In the genomic region with DNA sequence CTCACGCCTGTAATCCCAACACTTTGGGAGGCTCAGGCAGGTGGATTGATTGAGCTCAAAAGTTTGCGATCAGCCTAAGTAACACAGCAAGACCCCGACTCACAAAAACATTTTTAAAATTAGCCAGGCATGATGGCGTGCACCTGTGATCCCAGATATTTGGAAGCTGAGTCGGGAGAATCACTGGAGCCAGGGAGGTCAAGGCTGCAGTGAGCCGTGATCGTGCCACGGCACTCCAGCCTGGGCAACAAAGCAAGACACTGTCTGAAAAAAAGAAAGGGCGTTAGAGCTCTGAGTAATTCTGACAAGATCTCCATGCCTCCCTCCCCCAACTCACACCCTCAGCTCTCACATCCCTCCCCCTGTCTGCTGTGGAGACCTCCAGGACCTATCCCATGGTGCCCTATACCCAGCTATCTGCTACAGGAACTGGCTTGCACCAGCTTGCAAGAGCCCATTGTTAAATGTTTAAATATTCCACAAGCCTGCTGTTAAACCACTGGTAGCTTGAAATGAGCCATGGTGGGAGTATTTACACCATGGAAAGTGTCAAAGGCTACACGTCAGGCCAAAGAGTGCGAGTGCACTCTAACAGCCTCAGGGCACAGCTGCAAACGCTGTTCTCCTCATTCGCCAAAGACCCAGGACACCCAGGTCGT, we compare ENCODE assay signal across 23 cellular contexts. TPM values are rescaled to one million over a fixed set of nuclear protein-coding genes. Genes with fewer than 3 reads are reported as not detected.
A peak's percentile ranks its signal among the peaks of the same experiment; 100 is the strongest.
DNase-seq lines count a peak whose midpoint lies in the region; ATAC-seq and TF ChIP-seq lines count a peak whose summit lies in the region.
"Had no signal": no experiment of that assay in that cellular context is flagged by ENCODE, and none has a peak within 500 bp of the region (broad histone marks: within the 10 kb centered on the region; RNA-seq: fewer than 3 reads in every experiment).

No MANE protein-coding gene starts in this region.

- TF ChIP-seq CTCF in neutrophil (IDR thresholded peaks at IDR 0.05) (no peak), transverse colon (IDR thresholded peaks at IDR 0.05) (no peak)

- TF ChIP-seq EP300 in transverse colon (IDR thresholded peaks at IDR 0.05; ENCODE audit: low read depth): no peak

- H3K36me3 ChIP-seq in neutrophil (no peaks in the 10 kb centered on the region), transverse colon (no peaks in the 10 kb centered on the region)
- H3K36me3 ChIP-seq: brain microvascular endothelial cell, left lung, uterus, WERI-Rb-1 had no signal

- H3K27me3 ChIP-seq in neutrophil (no peaks in the 10 kb centered on the region), transverse colon (no peaks in the 10 kb centered on the region)
- H3K27me3 ChIP-seq: brain microvascular endothelial cell, left lung, testis, uterus had no signal

- no peak for TF ChIP-seq POLR2A in transverse colon (IDR thresholded peaks at IDR 0.05)

- peaks cover 36% of the 10 kb centered on the region for H3K4me1 Mint-ChIP-seq in activated CD4-positive, alpha-beta T cell treated with anti-CD3 and anti-CD28 coated beads, Interleukin-2, amount 10 ng/mL, durations not matched to agents 7 days and 5 days
- peaks cover 43 to 72% of the 10 kb centered on the region in 2 donors for H3K4me1 Mint-ChIP-seq in effector memory CD8-positive, alpha-beta T cell (ENCODE audit: low read depth in 2 of 2)

- 79 to 96% methylated on average over 9 to 14 of the region's 14 CpGs for WGBS in transverse colon (ENCODE audit: low coverage in 1 of 2), 2 donors

- H3K27ac ChIP-seq in neutrophil (peak overlapping the region; percentile 78), transverse colon (no peak overlapping the region)
- H3K27ac ChIP-seq: brain microvascular endothelial cell, testis, uterus, WERI-Rb-1 had no signal

- DNase-seq in activated CD4-positive, alpha-beta T cell treated with anti-CD3 and anti-CD28 coated beads, Interleukin-2, amount 10 ng/mL, durations not matched to agents 7 days and 5 days: no peak
- no peak for DNase-seq in activated CD4-positive, alpha-beta T cell treated with anti-CD3 and anti-CD28 coated beads for 48 hours
- DNase-seq in ELF-1 (ENCODE audit: low read depth, low spot score) (peak; percentile 56), transverse colon (no peak)
- DNase-seq in effector memory CD8-positive, alpha-beta T cell: no peak
- DNase-seq: 8988T; activated CD4-positive, alpha-beta T cell treated with anti-CD3 and anti-CD28 coated beads, Interleukin-2, amount 50 U/mL, for 1 hour; amygdala; brain microvascular endothelial cell; C1 segment of cervical spinal cord; H9; NCI-H1105; NCI-H187 treated with DMSO at 0.1 percent for 48 hours; NCI-H510A treated with DMSO at 0.1 percent for 48 hours; T1000; testis; uterus; WERI-Rb-1 had no signal

- CTCF ChIA-PET in activated CD4-positive, alpha-beta T cell treated with anti-CD3 and anti-CD28 coated beads, Interleukin-2, amount 10 ng/mL, durations not matched to agents 7 days and 5 days (lab: Charles Lee): interaction anchor here (2.3 kb wide), 1 partner anchor 20 kb away, joined by 12 read pairs; no protein-coding TSS in a partner anchor

- H3K9me3 Mint-ChIP-seq in activated CD4-positive, alpha-beta T cell treated with anti-CD3 and anti-CD28 coated beads, Interleukin-2, amount 10 ng/mL, durations not matched to agents 7 days and 5 days: peaks cover 2% of the 10 kb centered on the region
- H3K9me3 Mint-ChIP-seq in effector memory CD8-positive, alpha-beta T cell: peaks cover 0 to 4% of the 10 kb centered on the region in 2 donors

- no peak overlapping the region for H3K4me3 Mint-ChIP-seq in activated CD4-positive, alpha-beta T cell treated with anti-CD3 and anti-CD28 coated beads, Interleukin-2, amount 10 ng/mL, durations not matched to agents 7 days and 5 days
- H3K4me3 Mint-ChIP-seq in effector memory CD8-positive, alpha-beta T cell: peak overlapping the region; percentile 49
- H3K4me3 Mint-ChIP-seq: H9 had no signal

- intact Hi-C loops in transverse colon (cut with DNase I; ENCODE audit: low total_unique reads): no loop called here

- ATAC-seq in effector memory CD8-positive, alpha-beta T cell (replicated peaks): peak; percentile 4
- ATAC-seq in GM18511 (IDR thresholded peaks at IDR 0.05; ENCODE audit: unreplicated experiment) (no peak), GM18907 (IDR thresholded peaks at IDR 0.05; ENCODE audit: unreplicated experiment) (no peak)
- ATAC-seq: activated naive CD4-positive, alpha-beta T cell treated with anti-CD3 and anti-CD28 coated beads, Interleukin-2, amount 50 U/mL, for 72 hours; left lung had no signal

- POLR2A ChIA-PET in activated CD4-positive, alpha-beta T cell treated with anti-CD3 and anti-CD28 coated beads, Interleukin-2, amount 10 ng/mL, durations not matched to agents 7 days and 5 days (lab: Charles Lee): no interaction called here

- peaks cover 2% of the 10 kb centered on the region for H3K36me3 Mint-ChIP-seq in activated CD4-positive, alpha-beta T cell treated with anti-CD3 and anti-CD28 coated beads, Interleukin-2, amount 10 ng/mL, durations not matched to agents 7 days and 5 days (ENCODE audit: low read depth)
- peaks cover 36% of the 10 kb centered on the region for H3K36me3 Mint-ChIP-seq in effector memory CD8-positive, alpha-beta T cell (ENCODE audit: insufficient read depth)

- no peaks in the 10 kb centered on the region for H3K27me3 Mint-ChIP-seq in activated CD4-positive, alpha-beta T cell treated with anti-CD3 and anti-CD28 coated beads, Interleukin-2, amount 10 ng/mL, durations not matched to agents 7 days and 5 days
- no peaks in the 10 kb centered on the region for H3K27me3 Mint-ChIP-seq in effector memory CD8-positive, alpha-beta T cell

- H3K9me3 ChIP-seq in neutrophil (no peaks in the 10 kb centered on the region), transverse colon (no peaks in the 10 kb centered on the region)
- H3K9me3 ChIP-seq: left lung, testis, uterus had no signal

- in situ Hi-C loops in transverse colon (cut with MboI; ENCODE audit: low pct_ligation_motif_present in 1 of 4, low pct_unique_long_range_greater_than_20kb in 1 of 4, low sequenced_read_pairs in 3 of 4): no loop called here

- no peak overlapping the region for H3K4me3 ChIP-seq in neutrophil (ENCODE audit: low read depth in 1 of 2, low read length in 1 of 2)
- no peak overlapping the region for H3K4me3 ChIP-seq in transverse colon
- H3K4me3 ChIP-seq: left lung, testis, uterus had no signal

- H3K4me1 ChIP-seq in neutrophil (ENCODE audit: control insufficient read depth in 1 of 2, insufficient read depth in 1 of 2, low read depth in 1 of 2, low read length in 1 of 2) (peaks cover 65 to 77% of the 10 kb centered on the region in 2 experiments), transverse colon (peaks cover 5 to 18% (median 15%) of the 10 kb centered on the region in 4 donors)
- H3K4me1 ChIP-seq: testis, uterus had no signal

- peak overlapping the region; percentile 16 for H3K27ac Mint-ChIP-seq in activated CD4-positive, alpha-beta T cell treated with anti-CD3 and anti-CD28 coated beads, Interleukin-2, amount 10 ng/mL, durations not matched to agents 7 days and 5 days
- peak overlapping the region; percentile 11 to 88 for H3K27ac Mint-ChIP-seq in effector memory CD8-positive, alpha-beta T cell
- H3K27ac Mint-ChIP-seq: activated naive CD4-positive, alpha-beta T cell treated with anti-CD3 and anti-CD28 coated beads, Interleukin-2, amount 50 U/mL, for 72 hours; H9 had no signal

RNA-seq across cellular contexts. Expression of a gene that starts 35.1 kb away (rescaled TPM):
- total RNA-seq in activated CD4-positive, alpha-beta T cell treated with anti-CD3 and anti-CD28 coated beads, Interleukin-2, amount 10 ng/mL, durations not matched to agents 7 days and 5 days: 100 to 1,000 TPM; 291 to 300 TPM
- 100 to 1,000 TPM in 2 of 4 donors, 10 to 100 TPM in 2; 66.2 to 211 (median 116) TPM for total RNA-seq in transverse colon
